Comparison of ENCODE assay signal across 8 cellular contexts in genomic region chr9:109192732-109193361, GRCh38. TPM values are rescaled to one million over a fixed set of nuclear protein-coding genes. Genes with fewer than 3 reads are reported as not detected.
DNase-seq lines count a peak whose midpoint lies in the region; ATAC-seq and TF ChIP-seq lines count a peak whose summit lies in the region.

No MANE protein-coding gene starts in this region.

- intact Hi-C loops in Right ventricle myocardium superior (cut with DNase I) = no loop called here
- intact Hi-C loops in Right ventricle myocardium inferior (cut with DNase I) = loop anchor here (5.0 kb wide), 1 partner anchor 129 kb away; the partner anchor contains the start of gene EPB41L4B
- intact Hi-C loops in PC-9 (cut with micrococcal nuclease; ENCODE audit: unreplicated experiment) = loop anchor here (10.0 kb wide), 1 partner anchor 258 kb away; the partner anchor contains the start of genes ABITRAM and ELP1

- no peak overlapping the region for H3K4me3 ChIP-seq in PC-9
- H3K4me3 ChIP-seq in fibroblast of the aortic adventitia (ENCODE audit: low read depth, low read length) = no peak overlapping the region

- POLR2A ChIA-PET in PC-9 (lab: Charles Lee; ENCODE audit: unreplicated experiment) = no interaction called here

- CTCF ChIA-PET in PC-9 (lab: Charles Lee) = no interaction called here

- H3K36me3 ChIP-seq in PC-9 (ENCODE audit: low read depth) = no peaks in the 10 kb centered on the region

- DNase-seq in Right ventricle myocardium superior (no peak), Right ventricle myocardium inferior (ENCODE audit: missing footprints) (no peak), PC-9 (peak in 1 of 2 experiments; percentile 38), fibroblast of the aortic adventitia (ENCODE audit: low read depth) (no peak), kidney glomerular epithelial cell (lab: John Stamatoyannopoulos, UW) (no peak), medulla oblongata (ENCODE audit: extremely low spot score) (no peak)
- no peak for DNase-seq in activated CD4-positive, alpha-beta T cell treated with anti-CD3 and anti-CD28 coated beads for 4 hours

- no peak overlapping the region for H2AFZ ChIP-seq in PC-9

- no peak overlapping the region for H3K27ac ChIP-seq in PC-9

- H3F3A ChIP-seq in PC-9 (ENCODE audit: insufficient read depth, low read depth) = no peaks in the 10 kb centered on the region

- peak; percentile 62 for ATAC-seq in Right ventricle myocardium superior (ENCODE audit: poor library complexity)
- ATAC-seq in Right ventricle myocardium inferior = no peak
- no peak for ATAC-seq in GM18511 (IDR thresholded peaks at IDR 0.05; ENCODE audit: unreplicated experiment)

- no peak overlapping the region for H3K4me2 ChIP-seq in PC-9

- no peaks in the 10 kb centered on the region for H3K9me2 ChIP-seq in PC-9 (ENCODE audit: insufficient read depth)

- H3K79me2 ChIP-seq in PC-9 (ENCODE audit: low read depth) = no peaks in the 10 kb centered on the region

- H3K27me3 ChIP-seq in PC-9 (ENCODE audit: insufficient read depth, low read depth) = no peaks in the 10 kb centered on the region

- H3K4me1 ChIP-seq in PC-9 (replicated peaks; ENCODE audit: insufficient read depth) = no peaks in the 10 kb centered on the region

- TF ChIP-seq CTCF in PC-9 (conservative IDR thresholded peaks at IDR 0.05) (peak; percentile 65), fibroblast of the aortic adventitia (IDR thresholded peaks at IDR 0.05; ENCODE audit: insufficient read depth, low read length) (peak; percentile 25)

- no peaks in the 10 kb centered on the region for H3K9me3 ChIP-seq in PC-9 (ENCODE audit: insufficient read depth, low read depth)

- no peaks in the 10 kb centered on the region for H4K20me1 ChIP-seq in PC-9 (ENCODE audit: insufficient read depth)

- no TSS peak for BruUV-seq in PC-9 (replicated peaks; lab: Mats Ljungman, UMichigan)

RNA-seq across cellular contexts. Expression of gene FRRS1L, which starts 25.8 kb away (rescaled TPM):
- 1.2 TPM for total RNA-seq in Right ventricle myocardium superior
- total RNA-seq in Right ventricle myocardium inferior = 1.8 TPM
- not detected in 2 replicates for total RNA-seq in PC-9 (2021)
- 0.08 and 0.18 TPM in 2 replicates for total RNA-seq in fibroblast of the aortic adventitia (ENCODE audit: low replicate concordance)
